Comparison of ENCODE assay signal across 10 cellular contexts in the genomic region with DNA sequence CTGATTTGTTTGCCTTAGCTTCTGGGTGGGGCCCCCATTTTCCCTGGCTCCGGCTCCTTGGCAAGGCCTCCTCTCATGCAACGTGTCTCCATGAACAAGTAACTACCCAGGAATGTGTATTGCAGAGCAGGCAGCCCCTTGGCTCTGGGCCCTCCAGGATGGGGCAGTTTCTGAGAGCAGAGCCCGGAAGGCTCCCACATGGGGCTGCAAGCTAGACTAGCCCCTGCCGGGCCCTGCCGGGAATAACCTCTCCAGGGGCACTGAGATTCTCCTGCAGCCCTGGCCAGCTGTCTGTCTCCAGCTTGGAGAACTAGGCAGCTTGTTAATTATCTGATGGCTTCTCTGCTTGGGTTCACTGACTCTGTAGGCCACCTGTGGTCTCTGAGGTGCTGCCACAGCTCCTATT.
DNase-seq lines count a peak whose midpoint lies in the region; ATAC-seq and TF ChIP-seq lines count a peak whose summit lies in the region.
"Had no signal": no experiment of that assay in that cellular context is flagged by ENCODE, and none has a peak within 500 bp of the region (broad histone marks: within the 10 kb centered on the region; RNA-seq: fewer than 3 reads in every experiment).

No MANE protein-coding gene starts in this region.

- H3K9me3 Mint-ChIP-seq in activated CD4-positive, alpha-beta T cell treated with anti-CD3 and anti-CD28 coated beads, Interleukin-2, amount 10 ng/mL, durations not matched to agents 24 days and 14 days, result peaks cover 29% of the 10 kb centered on the region

- no peak overlapping the region for H3K4me3 Mint-ChIP-seq in activated CD4-positive, alpha-beta T cell treated with anti-CD3 and anti-CD28 coated beads, Interleukin-2, amount 10 ng/mL, durations not matched to agents 24 days and 14 days

- peak overlapping the region; percentile 14 for H2AFZ ChIP-seq in osteoblast (ENCODE audit: low read length)

- peak overlapping the region; percentile 58 for H3K27ac ChIP-seq in RWPE1
- H3K27ac ChIP-seq in foreskin keratinocyte, result no peak overlapping the region
- H3K27ac ChIP-seq in osteoblast (ENCODE audit: low read depth, low read length), result peak overlapping the region; percentile 99

- H3K4me3 ChIP-seq in BJ (ENCODE audit: low read depth, low read length) (no peak overlapping the region), osteoblast (ENCODE audit: insufficient read depth, low read length) (peak overlapping the region; percentile 42)

- H3K27me3 Mint-ChIP-seq in activated CD4-positive, alpha-beta T cell treated with anti-CD3 and anti-CD28 coated beads, Interleukin-2, amount 10 ng/mL, durations not matched to agents 24 days and 14 days, result no peaks in the 10 kb centered on the region

- H3K36me3 ChIP-seq in BJ (ENCODE audit: control insufficient read depth, insufficient read depth, low read length) (no peaks in the 10 kb centered on the region), osteoblast (ENCODE audit: insufficient read depth, low read length) (no peaks in the 10 kb centered on the region)

- POLR2A ChIA-PET in BJ (lab: Charles Lee) (interaction anchor here (0.5 to 1.5 kb wide), 3 partner anchors 17 to 1671 kb away, joined by 4 to 12 read pairs (median 5); no protein-coding TSS in a partner anchor), RWPE1 (lab: Yijun Ruan, JAX; ENCODE audit: low non-redundant PET) (no interaction called here)

- peak; percentile 38 for ATAC-seq in foreskin keratinocyte

- peaks cover 24% of the 10 kb centered on the region for H3K4me1 ChIP-seq in foreskin keratinocyte
- peaks cover 49% of the 10 kb centered on the region for H3K4me1 ChIP-seq in osteoblast (ENCODE audit: insufficient read depth, low read length)

- peak overlapping the region; percentile 81 for H3K4me2 ChIP-seq in osteoblast (ENCODE audit: insufficient read depth, low read length)

- H3K27ac Mint-ChIP-seq in activated CD4-positive, alpha-beta T cell treated with anti-CD3 and anti-CD28 coated beads, Interleukin-2, amount 10 ng/mL, durations not matched to agents 24 days and 14 days, result no peak overlapping the region

- CTCF ChIA-PET in BJ (lab: Yijun Ruan, JAX), result interaction anchor here (0.7 to 1.7 kb wide), 9 partner anchors 14 to 182 kb away, joined by 3 to 6 read pairs (median 3); no protein-coding TSS in a partner anchor
- CTCF ChIA-PET in RWPE1 (lab: Yijun Ruan, JAX), result interaction anchor here (0.6 kb wide), 2 partner anchors 9 kb away, joined by 3 to 4 read pairs; no protein-coding TSS in a partner anchor

- H3K79me2 ChIP-seq in osteoblast (ENCODE audit: insufficient read depth, low read length), result no peaks in the 10 kb centered on the region

- DNase-seq in BJ (ENCODE audit: low read depth) (peak; percentile 85), RWPE1 (ENCODE audit: low spot score) (no peak), foreskin keratinocyte (peak in 1 of 2 donors; percentile 58), osteoblast (ENCODE audit: insufficient read length, low spot score, missing footprints) (peak; percentile 88), SW480 (ENCODE audit: low spot score) (no peak)
- DNase-seq in activated naive CD4-positive, alpha-beta T cell treated with anti-CD3 and anti-CD28 coated beads, Interleukin-2, amount 50 U/mL, for 16 hours, result no peak
- no peak for DNase-seq in activated CD4-positive, alpha-beta T cell treated with anti-CD3 and anti-CD28 coated beads for 4 hours
- DNase-seq in activated CD4-positive, alpha-beta T cell treated with anti-CD3 and anti-CD28 coated beads, Interleukin-2, amount 10 ng/mL, durations not matched to agents 24 days and 14 days, result no peak
- DNase-seq: activated CD4-positive, alpha-beta T cell treated with anti-CD3 and anti-CD28 coated beads, Interleukin-2, amount 50 U/mL, for 4 hours; stimulated activated naive CD4-positive, alpha-beta T cell had no signal

- peaks cover 9% of the 10 kb centered on the region for H3K36me3 Mint-ChIP-seq in activated CD4-positive, alpha-beta T cell treated with anti-CD3 and anti-CD28 coated beads, Interleukin-2, amount 10 ng/mL, durations not matched to agents 24 days and 14 days (ENCODE audit: low read depth)

- H3K4me1 Mint-ChIP-seq in activated CD4-positive, alpha-beta T cell treated with anti-CD3 and anti-CD28 coated beads, Interleukin-2, amount 10 ng/mL, durations not matched to agents 24 days and 14 days, result peaks cover 55% of the 10 kb centered on the region

- H3K27me3 ChIP-seq in BJ (ENCODE audit: control insufficient read depth, insufficient read depth, low read length), result no peaks in the 10 kb centered on the region
- H3K27me3 ChIP-seq in foreskin keratinocyte, result no peaks in the 10 kb centered on the region
- no peaks in the 10 kb centered on the region for H3K27me3 ChIP-seq in osteoblast (ENCODE audit: insufficient read depth, low read length)

- H4K20me1 ChIP-seq in osteoblast (ENCODE audit: insufficient read depth, low read length), result no peaks in the 10 kb centered on the region

- H3K9me3 ChIP-seq in osteoblast (ENCODE audit: low read depth, low read length), result no peaks in the 10 kb centered on the region

- intact Hi-C loops in activated CD4-positive, alpha-beta T cell treated with anti-CD3 and anti-CD28 coated beads, Interleukin-2, amount 10 ng/mL, durations not matched to agents 24 days and 14 days (cut with micrococcal nuclease), result loop anchor here (10.0 kb wide), 2 partner anchors 182 to 1048 kb away; partner anchors contain the start of genes INHBA, MRPL32 and PSMA2

- TF ChIP-seq CTCF in BJ (IDR thresholded peaks at IDR 0.05; ENCODE audit: insufficient read depth, low read depth, low read length) (peak; percentile 66), RWPE1 (conservative IDR thresholded peaks at IDR 0.05; ENCODE audit: low read depth) (no peak), foreskin keratinocyte (conservative IDR thresholded peaks at IDR 0.05) (no peak), osteoblast (IDR thresholded peaks at IDR 0.05; ENCODE audit: extremely low read depth, low read depth, low read length) (peak; percentile 58)

Comparison
In these comparisons a context has a peak if more than half of its experiments do, and no peak if none do; other contexts are left out.
1. DNase-seq: peak in BJ (single experiment) and osteoblast (single experiment); none in RWPE1 (single experiment), activated naive CD4-positive, alpha-beta T cell treated with anti-CD3 and anti-CD28 coated beads, Interleukin-2, amount 50 U/mL, for 16 hours (single experiment), activated CD4-positive, alpha-beta T cell treated with anti-CD3 and anti-CD28 coated beads for 4 hours (0 of 2), activated CD4-positive, alpha-beta T cell treated with anti-CD3 and anti-CD28 coated beads, Interleukin-2, amount 10 ng/mL, durations not matched to agents 24 days and 14 days (single experiment) and SW480 (single experiment).
2. CTCF ChIP-seq: peak in BJ (single experiment) and osteoblast (single experiment); none in RWPE1 (single experiment) and foreskin keratinocyte (single experiment).